ENCODE assay signal across 8 cellular contexts in genomic region chr4:89894654-89895652, GRCh38. TPM values are rescaled to one million over a fixed set of nuclear protein-coding genes. Genes with fewer than 3 reads are reported as not detected.
DNase-seq lines count a peak whose midpoint lies in the region; ATAC-seq, FAIRE-seq and TF ChIP-seq lines count a peak whose summit lies in the region.

A gene with protein sequence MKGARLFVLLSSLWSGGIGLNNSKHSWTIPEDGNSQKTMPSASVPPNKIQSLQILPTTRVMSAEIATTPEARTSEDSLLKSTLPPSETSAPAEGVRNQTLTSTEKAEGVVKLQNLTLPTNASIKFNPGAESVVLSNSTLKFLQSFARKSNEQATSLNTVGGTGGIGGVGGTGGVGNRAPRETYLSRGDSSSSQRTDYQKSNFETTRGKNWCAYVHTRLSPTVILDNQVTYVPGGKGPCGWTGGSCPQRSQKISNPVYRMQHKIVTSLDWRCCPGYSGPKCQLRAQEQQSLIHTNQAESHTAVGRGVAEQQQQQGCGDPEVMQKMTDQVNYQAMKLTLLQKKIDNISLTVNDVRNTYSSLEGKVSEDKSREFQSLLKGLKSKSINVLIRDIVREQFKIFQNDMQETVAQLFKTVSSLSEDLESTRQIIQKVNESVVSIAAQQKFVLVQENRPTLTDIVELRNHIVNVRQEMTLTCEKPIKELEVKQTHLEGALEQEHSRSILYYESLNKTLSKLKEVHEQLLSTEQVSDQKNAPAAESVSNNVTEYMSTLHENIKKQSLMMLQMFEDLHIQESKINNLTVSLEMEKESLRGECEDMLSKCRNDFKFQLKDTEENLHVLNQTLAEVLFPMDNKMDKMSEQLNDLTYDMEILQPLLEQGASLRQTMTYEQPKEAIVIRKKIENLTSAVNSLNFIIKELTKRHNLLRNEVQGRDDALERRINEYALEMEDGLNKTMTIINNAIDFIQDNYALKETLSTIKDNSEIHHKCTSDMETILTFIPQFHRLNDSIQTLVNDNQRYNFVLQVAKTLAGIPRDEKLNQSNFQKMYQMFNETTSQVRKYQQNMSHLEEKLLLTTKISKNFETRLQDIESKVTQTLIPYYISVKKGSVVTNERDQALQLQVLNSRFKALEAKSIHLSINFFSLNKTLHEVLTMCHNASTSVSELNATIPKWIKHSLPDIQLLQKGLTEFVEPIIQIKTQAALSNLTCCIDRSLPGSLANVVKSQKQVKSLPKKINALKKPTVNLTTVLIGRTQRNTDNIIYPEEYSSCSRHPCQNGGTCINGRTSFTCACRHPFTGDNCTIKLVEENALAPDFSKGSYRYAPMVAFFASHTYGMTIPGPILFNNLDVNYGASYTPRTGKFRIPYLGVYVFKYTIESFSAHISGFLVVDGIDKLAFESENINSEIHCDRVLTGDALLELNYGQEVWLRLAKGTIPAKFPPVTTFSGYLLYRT (plus strand): TSS chr4:89894854. CDS start chr4:89894972, 118 bp downstream.

- no peak for FAIRE-seq in HepG2 (lab: Jason Lieb, UNC)

- no peak within 1 kb of the TSS for H3K4me2 ChIP-seq in HepG2 (ENCODE audit: low read depth, low read length)

- TF ChIP-seq POLR2A in HepG2 (IDR thresholded peaks at IDR 0.05; ENCODE audit: insufficient read depth in 1 of 2, low read depth in 2 of 2, low read length in 2 of 2) = no peak

- H3K79me2 ChIP-seq in HepG2 (ENCODE audit: insufficient read depth, low read length) = no peaks in the 10 kb centered on the region

- H3K9me3 ChIP-seq in liver (ENCODE audit: control insufficient read depth in 4 of 4, low read length in 3 of 4) (no peaks in the 10 kb centered on the region), HepG2 (ENCODE audit: low read length) (no peaks in the 10 kb centered on the region), aorta (ENCODE audit: control insufficient read depth, low read length) (no peaks in the 10 kb centered on the region)

- H3K36me3 ChIP-seq in liver (ENCODE audit: control insufficient read depth in 4 of 4, insufficient read depth in 3 of 4, low read depth in 1 of 4, low read length in 3 of 4) (no peaks in the 10 kb centered on the region), HepG2 (replicated peaks in 1 of 2; ENCODE audit: control insufficient read depth in 1 of 2, insufficient read depth in 2 of 2, low read length in 2 of 2) (no peaks in the 10 kb centered on the region), aorta (ENCODE audit: control insufficient read depth in 1 of 2, insufficient read depth in 2 of 2, low read length in 1 of 2) (no peaks in the 10 kb centered on the region)

- TF ChIP-seq EP300 in HepG2 (IDR thresholded peaks at IDR 0.05; ENCODE audit: low read depth in 2 of 2, low read length in 2 of 2) (no peak), HepG2 (CRISPR knock-in tag; IDR thresholded peaks at IDR 0.05; ENCODE audit: borderline replicate concordance) (no peak)

- peak within 1 kb of the TSS in 1 of 3 donors; percentile 23 for H3K4me3 ChIP-seq in liver (ENCODE audit: low read depth in 1 of 3, low read length in 3 of 3)
- H3K4me3 ChIP-seq in HepG2 (replicated peaks in 1 of 3; ENCODE audit: insufficient read depth in 1 of 3, low read depth in 2 of 3, low read length in 3 of 3) = no peak within 1 kb of the TSS
- no peak within 1 kb of the TSS for H3K4me3 ChIP-seq in aorta (ENCODE audit: low read length in 2 of 2)

- ATAC-seq in HepG2 = no peak
- ATAC-seq in HG03175 (IDR thresholded peaks at IDR 0.05; ENCODE audit: unreplicated experiment) = peak; percentile 89
- ATAC-seq in aorta (ENCODE audit: low FRiP score) = peak; percentile 57
- ATAC-seq in SK-N-SH treated with all-trans-retinoic acid at 6 μM for 48 hours = no peak

- DNase-seq in HepG2 (ENCODE audit: low spot score) (no peak), dermis microvascular lymphatic vessel endothelial cell (ENCODE audit: low read depth in 2 of 2) (peak; percentile 94 to 95), aorta (no peak), NOMO-1 (lab: John Stamatoyannopoulos, UW; ENCODE audit: unreplicated experiment in 2 of 2) (no peak), SW 1271 (lab: John Stamatoyannopoulos, UW) (no peak)

- H4K20me1 ChIP-seq in HepG2 (ENCODE audit: insufficient read depth, low read length) = no peaks in the 10 kb centered on the region

- H3K4me1 ChIP-seq in liver (ENCODE audit: control insufficient read depth in 4 of 4, insufficient read depth in 4 of 4, low read length in 3 of 4) (no peaks in the 10 kb centered on the region), HepG2 (ENCODE audit: insufficient read depth, low read length) (no peaks in the 10 kb centered on the region), aorta (ENCODE audit: control insufficient read depth in 1 of 2, insufficient read depth in 2 of 2, low read length in 2 of 2) (no peaks in the 10 kb centered on the region)

- in situ Hi-C loops in HepG2 (cut with HindIII; ENCODE audit: extremely low pct_ligation_motif_present, low pct_unique_long_range_greater_than_20kb) = no loop called here

- POLR2A ChIA-PET in HepG2 (lab: Yijun Ruan, JAX) = no interaction called here

- H3K9ac ChIP-seq in liver (ENCODE audit: low read depth in 1 of 2, low read length in 2 of 2) (no peak within 1 kb of the TSS), HepG2 (ENCODE audit: insufficient read depth, low read depth, low read length) (no peak within 1 kb of the TSS)

- TF ChIP-seq CTCF in liver (IDR thresholded peaks at IDR 0.05; ENCODE audit: low read depth, low read length, missing input control) (no peak), HepG2 (CRISPR knock-in tag; IDR thresholded peaks at IDR 0.05) (no peak)

- CTCF ChIA-PET in HepG2 (lab: Yijun Ruan, JAX; ENCODE audit: low intra/inter-chr PET ratio, low total read pairs) = no interaction called here

- H2AFZ ChIP-seq in HepG2 (ENCODE audit: low read length) = no peak within 1 kb of the TSS

- H3K27me3 ChIP-seq in liver (ENCODE audit: control insufficient read depth in 4 of 4, insufficient read depth in 4 of 4, low read length in 3 of 4) = peaks cover 0 to 4% (median 0%) of the 10 kb centered on the region in 4 donors
- H3K27me3 ChIP-seq in HepG2 (ENCODE audit: control insufficient read depth in 1 of 2, insufficient read depth in 2 of 2, low read length in 2 of 2) = no peaks in the 10 kb centered on the region
- peaks cover 0 to 1% of the 10 kb centered on the region in 2 donors for H3K27me3 ChIP-seq in aorta (ENCODE audit: control insufficient read depth in 1 of 2, insufficient read depth in 2 of 2, low read length in 1 of 2)

- no peak for TF ChIP-seq RAD21 in liver (IDR thresholded peaks at IDR 0.05)
- no peak for TF ChIP-seq RAD21 in HepG2 (CRISPR knock-in tag; IDR thresholded peaks at IDR 0.05)

- H3K27ac ChIP-seq in liver (ENCODE audit: low read depth in 1 of 2, low read length in 2 of 2) (no peak within 1 kb of the TSS), HepG2 (ENCODE audit: extremely low read length, insufficient read depth, low read length) (no peak within 1 kb of the TSS), aorta (ENCODE audit: low read depth in 1 of 2, low read length in 2 of 2) (no peak within 1 kb of the TSS)

- intact Hi-C loops in HepG2 (cut with micrococcal nuclease; ENCODE audit: unreplicated experiment) = no loop called here
- intact Hi-C loops in aorta (cut with DNase I) = loop anchor here in 1 of 2 donors (5.0 kb wide), 1 partner anchor 738 kb away; no protein-coding TSS in a partner anchor

- 54% methylated on average over 12 of the region's 12 CpGs for WGBS in liver
- WGBS in HepG2 (ENCODE audit: low lambda C conversion rate) = 15% methylated on average over 12 of the region's 12 CpGs
- 46 to 50% methylated on average over 12 of the region's 12 CpGs for WGBS in aorta, 2 donors

- no TSS peak for BruUV-seq in HepG2 (replicated peaks; lab: Mats Ljungman, UMichigan)

TF ChIP-seq in liver, 16 proteins besides CTCF, POLR2A, EP300 and RAD21 (continues in another document):
- TF ChIP-seq NR2F2 (IDR thresholded peaks at IDR 0.05) = peak; percentile 88

TF ChIP-seq in HepG2, 621 proteins besides CTCF, POLR2A, EP300 and RAD21:
- no peak for TF ChIP-seq KLF13 (CRISPR knock-in tag; IDR thresholded peaks at IDR 0.05)

TF ChIP-seq in SK-N-SH treated with all-trans-retinoic acid at 6 μM for 48 hours, 23 proteins besides CTCF, POLR2A, EP300 and RAD21 (continues in another document):
- TF ChIP-seq ZFP30 (CRISPR knock-in tag; IDR thresholded peaks at IDR 0.05) (no peak), ZFP3 (CRISPR knock-in tag; IDR thresholded peaks at IDR 0.05) (no peak), OSR1 (CRISPR knock-in tag; IDR thresholded peaks at IDR 0.05) (no peak), SNAI2 (CRISPR knock-in tag; IDR thresholded peaks at IDR 0.05) (no peak), GLIS3 (CRISPR knock-in tag; IDR thresholded peaks at IDR 0.05) (no peak), BACH2 (CRISPR knock-in tag; IDR thresholded peaks at IDR 0.05; ENCODE audit: borderline replicate concordance) (no peak), ZNF8 (CRISPR knock-in tag; IDR thresholded peaks at IDR 0.05) (no peak), TCF4 (CRISPR knock-in tag; IDR thresholded peaks at IDR 0.05; ENCODE audit: borderline replicate concordance) (no peak), ZC3H10 (CRISPR knock-in tag; IDR thresholded peaks at IDR 0.05) (no peak)

RNA-seq across cellular contexts. Expression of the gene that starts here (rescaled TPM):
- total RNA-seq in liver (10 to 100 TPM; 13.7 to 15.6 TPM), HepG2 (2016; rRNA removed; fragmentation: Illumina TruSeq; extraction: Trizol) (not detected in 2 replicates), dermis microvascular lymphatic vessel endothelial cell (1,510 and 3,426 TPM in 2 replicates), aorta (10 to 100 TPM; 24.5 to 87.0 TPM)
- polyA plus RNA-seq in liver (1 to 10 TPM; 4.4 to 6.6 TPM), HepG2 (2011; rRNA removed) (0.07 TPM in 1 of 2 replicates, not detected in the other), aorta (under 1 TPM; 0.10 to 0.13 TPM)
- not detected in 2 replicates for total RNA-seq in HepG2 (2016; cell fraction: cytosol; rRNA removed; fragmentation: Illumina TruSeq; extraction: Trizol; ENCODE audit: low read depth)
- not detected in 2 replicates for total RNA-seq in HepG2 (2016; cell fraction: insoluble cytoplasmic fraction; rRNA removed; fragmentation: Illumina TruSeq; extraction: Trizol)
- not detected in 2 replicates for total RNA-seq in HepG2 (2016; cell fraction: membrane; rRNA removed; fragmentation: Illumina TruSeq; extraction: Trizol)
- not detected in 2 replicates for total RNA-seq in HepG2 (2016; cell fraction: nucleus; rRNA removed; fragmentation: Illumina TruSeq; extraction: Trizol)
- not detected in 2 replicates for polyA plus RNA-seq in HepG2 (2011; cell fraction: cytosol; rRNA removed)
- not detected in 2 replicates for polyA plus RNA-seq in HepG2 (2011; cell fraction: nucleus; rRNA removed)
- polyA plus RNA-seq in HepG2 (2012) = not detected in 2 replicates
- polyA plus RNA-seq in HepG2 (2016; cell fraction: cytosol; fragmentation: Illumina TruSeq; extraction: Trizol; ENCODE audit: low read depth) = not detected in 2 replicates
- not detected in 2 replicates for polyA plus RNA-seq in HepG2 (2016; cell fraction: insoluble cytoplasmic fraction; fragmentation: Illumina TruSeq; extraction: Trizol; ENCODE audit: low read depth)
- polyA plus RNA-seq in HepG2 (2016; cell fraction: membrane; fragmentation: Illumina TruSeq; extraction: Trizol; ENCODE audit: low read depth) = not detected in 2 replicates
- not detected in 2 replicates for polyA plus RNA-seq in HepG2 (2016; cell fraction: nucleus; fragmentation: Illumina TruSeq; extraction: Trizol; ENCODE audit: insufficient read depth, low read depth)
- not detected in 2 replicates for polyA minus RNA-seq in HepG2 (2011; rRNA and poly(A)+ RNA removed; ENCODE audit: low replicate concordance)
- not detected in 2 replicates for polyA minus RNA-seq in HepG2 (2011; cell fraction: cytosol; rRNA and poly(A)+ RNA removed)
- not detected in 2 replicates for polyA minus RNA-seq in HepG2 (2011; cell fraction: nucleus; rRNA and poly(A)+ RNA removed)

Comparison
In these comparisons a context has a peak if more than half of its experiments do, and no peak if none do; other contexts are left out.
1. RNA of the gene that starts here (total RNA-seq): 1,510 to 3,426 TPM in dermis microvascular lymphatic vessel endothelial cell; 24.5 to 87.0 TPM in aorta, 13.7 to 15.6 TPM in liver and not detected in HepG2; every median in the first group is over 10 times any median in the second.
2. ATAC-seq: peak in HG03175 (single experiment) and aorta (single experiment); none in HepG2 (single experiment) and SK-N-SH treated with all-trans-retinoic acid at 6 μM for 48 hours (single experiment).
3. DNase-seq: peak in dermis microvascular lymphatic vessel endothelial cell (2 of 2); none in HepG2 (single experiment), aorta (0 of 2), NOMO-1 (0 of 2) and SW 1271 (0 of 2).